Comparison of ENCODE assay signal across 19 cellular contexts in genomic region chr1:216173315-216173714, GRCh38.
"Had no signal": no experiment of that assay in that cellular context is flagged by ENCODE, and none has a peak within 500 bp of the region (broad histone marks: within the 10 kb centered on the region; RNA-seq: fewer than 3 reads in every experiment).

No MANE protein-coding gene starts in this region.

- DNase-seq: activated CD4-positive, alpha-beta T cell treated with anti-CD3 and anti-CD28 coated beads for 1 hour; activated CD4-positive, alpha-beta T cell treated with anti-CD3 and anti-CD28 coated beads, Interleukin-2, amount 50 U/mL, for 1 hour; activated CD8-positive, alpha-beta memory T cell treated with anti-CD3 and anti-CD28 coated beads, Interleukin-2, amount 10 ng/mL, durations not matched to agents 7 days and 5 days; activated CD8-positive, alpha-beta T cell treated with anti-CD3 and anti-CD28 coated beads for 36 hours; activated naive CD4-positive, alpha-beta T cell; activated T-cell treated with anti-CD3 and anti-CD28 coated beads, Interleukin-2, amount 50 U/mL, for 48 hours; colonic mucosa; effector CD8-positive, alpha-beta T cell; left lung; nephron progenitor cell; pancreas; psoas muscle; right cardiac atrium; spleen; stimulated activated naive CD4-positive, alpha-beta T cell; T-helper 2 cell; tibial artery; upper lobe of right lung had no signal

- ATAC-seq: activated CD8-positive, alpha-beta memory T cell treated with anti-CD3 and anti-CD28 coated beads, Interleukin-2, amount 10 ng/mL, durations not matched to agents 7 days and 5 days; activated CD8-positive, alpha-beta T cell treated with anti-CD3 and anti-CD28 coated beads for 36 hours; activated naive CD4-positive, alpha-beta T cell treated with anti-CD3 and anti-CD28 coated beads, Interleukin-2, amount 50 U/mL, for 72 hours; left lung; pancreas; psoas muscle; right cardiac atrium; upper lobe of right lung had no signal
